Comparison of ENCODE assay signal across 21 cellular contexts in genomic region chr10:71253981-71254818, GRCh38. TPM values are rescaled to one million over a fixed set of nuclear protein-coding genes. Genes with fewer than 3 reads are reported as not detected.
A peak's percentile ranks its signal among the peaks of the same experiment; 100 is the strongest.
DNase-seq lines count a peak whose midpoint lies in the region; ATAC-seq, FAIRE-seq and TF ChIP-seq lines count a peak whose summit lies in the region.
"Had no signal": no experiment of that assay in that cellular context is flagged by ENCODE, and none has a peak within 500 bp of the region (broad histone marks: within the 10 kb centered on the region; RNA-seq: fewer than 3 reads in every experiment).

No MANE protein-coding gene starts in this region.

- no peak overlapping the region for H3K4me3 Mint-ChIP-seq in nephron
- H3K4me3 Mint-ChIP-seq: activated naive CD4-positive, alpha-beta T cell treated with anti-CD3 and anti-CD28 coated beads for 36 hours; activated T-cell treated with anti-CD3 and anti-CD28 coated beads, Interleukin-2, amount 50 U/mL, for 4 hours; immature natural killer cell; naive thymus-derived CD4-positive, alpha-beta T cell; T-helper 2 cell treated with Interferon-gamma antibody and Interleukin-4, amounts not matched to agents 5 μg/mL and 100 μg/mL, for 36 hours had no signal

- H3K27me3 ChIP-seq in H1 (replicated peaks in 1 of 4; ENCODE audit: control insufficient read depth in 3 of 4, extremely low read depth in 1 of 4, insufficient read depth in 3 of 4, low read length in 3 of 4): no peaks in the 10 kb centered on the region

- H3K23ac ChIP-seq in H1 (ENCODE audit: insufficient read length): no peak overlapping the region

- H3K18ac ChIP-seq in H1 (ENCODE audit: extremely low read depth, low read length): no peak overlapping the region

- H3K9ac ChIP-seq in H1 (replicated peaks in 1 of 4; ENCODE audit: extremely low read depth in 1 of 4, low read depth in 3 of 4, low read length in 3 of 4): no peak overlapping the region

- H3K4ac ChIP-seq in H1 (replicated peaks; ENCODE audit: insufficient read length, low read depth, low read length): peak overlapping the region; percentile 65

- FAIRE-seq in H1 (lab: Jason Lieb, UNC): peak; percentile 24
- FAIRE-seq: HTR-8/SVneo, small intestine had no signal

- H2BK12ac ChIP-seq in H1 (ENCODE audit: low read depth, low read length): peak overlapping the region; percentile 39; the same call in 1 of the 2 replicates

- no peaks in the 10 kb centered on the region for H3K36me3 Mint-ChIP-seq in nephron (ENCODE audit: low read depth)
- H3K36me3 Mint-ChIP-seq: immature natural killer cell; naive thymus-derived CD4-positive, alpha-beta T cell had no signal

- H3K56ac ChIP-seq in H1 (replicated peaks; ENCODE audit: insufficient read length, low read depth, low read length): no peak overlapping the region

- no peak overlapping the region; the same call in 1 of the 2 replicates for H2BK5ac ChIP-seq in H1 (ENCODE audit: low read depth, low read length)

- peak overlapping the region in 2 of 4 experiments; percentile 10 to 20; a peak in 3 of 8 replicates for H3K4me3 ChIP-seq in H1 (ENCODE audit: extremely low read depth in 1 of 4, insufficient read depth in 2 of 4, low read depth in 3 of 4, low read length in 4 of 4)
- H3K4me3 ChIP-seq: lower lobe of right lung, suprapubic skin had no signal

- 64% methylated on average over 17 of the region's 17 CpGs; no CpG with 5 or more reads in 1 of the 2 experiments for WGBS in H1 (ENCODE audit: extremely low coverage in 1 of 2, insufficient coverage in 1 of 2, insufficient read length in 1 of 2, insufficient replicate concordance in 2 of 2, low coverage in 1 of 2, low lambda C conversion rate in 2 of 2, missing lambda C conversion rate in 1 of 2), 2 experiments

- TF ChIP-seq RAD21 in H1 (IDR thresholded peaks at IDR 0.05 in 1 of 2, conservative IDR thresholded peaks at IDR 0.05 in 1 of 2; ENCODE audit: low read depth in 2 of 2, low read length in 2 of 2): no peak

- no peak for TF ChIP-seq POLR2A in H1 (IDR thresholded peaks at IDR 0.05; ENCODE audit: control extremely low read depth in 1 of 2, low read depth in 2 of 2, low read length in 2 of 2)

- no peak overlapping the region for H4K5ac ChIP-seq in H1 (ENCODE audit: insufficient read length, low read depth, low read length)

- H4K8ac ChIP-seq in H1 (ENCODE audit: extremely low read depth, insufficient read depth, low read length): 0 out of 2 replicates have a peak overlapping the region, but pooled peaks have one; percentile 4

- H3K9me3 Mint-ChIP-seq in nephron: no peaks in the 10 kb centered on the region
- H3K9me3 Mint-ChIP-seq: activated naive CD4-positive, alpha-beta T cell treated with anti-CD3 and anti-CD28 coated beads for 36 hours; activated T-cell treated with anti-CD3 and anti-CD28 coated beads, Interleukin-2, amount 50 U/mL, for 4 hours; immature natural killer cell; naive thymus-derived CD4-positive, alpha-beta T cell; T-helper 2 cell treated with Interferon-gamma antibody and Interleukin-4, amounts not matched to agents 5 μg/mL and 100 μg/mL, for 36 hours had no signal

- H3K36me3 ChIP-seq in H1 (ENCODE audit: control insufficient read depth in 2 of 4, insufficient read depth in 4 of 4, low read length in 3 of 4): no peaks in the 10 kb centered on the region
- H3K36me3 ChIP-seq: lower lobe of right lung, suprapubic skin had no signal

- DNase-seq in COR-L47 (lab: John Stamatoyannopoulos, UW) (peak; percentile 30), NAMALWA (ENCODE audit: low spot score) (peak; percentile 70), H1 (ENCODE audit: low read depth in 1 of 2, low spot score in 2 of 2) (no peak), AG08396 (ENCODE audit: low spot score) (no peak)
- DNase-seq: activated CD4-positive, CD25-positive, alpha-beta regulatory T cell; activated naive CD4-positive, alpha-beta T cell treated with anti-CD3 and anti-CD28 coated beads for 36 hours; activated T-cell treated with anti-CD3 and anti-CD28 coated beads, Interleukin-2, amount 50 U/mL, for 4 hours; cerebellar nuclear complex; DND-41; effector CD8-positive, alpha-beta T cell; immature natural killer cell; lower lobe of right lung; naive thymus-derived CD4-positive, alpha-beta T cell; small intestine; stimulated activated CD4-positive, alpha-beta T cell treated with anti-CD3 and anti-CD28 coated beads, Interleukin-4, amount 100 ng/mL, for 4 hours had no signal

- H3K27ac ChIP-seq in H1 (ENCODE audit: low read depth, low read length): no peak overlapping the region
- H3K27ac ChIP-seq: lower lobe of right lung, suprapubic skin had no signal

- H3K14ac ChIP-seq in H1 (ENCODE audit: insufficient read length): no peak overlapping the region

- H2AFZ ChIP-seq in H1 (ENCODE audit: low read length): no peak overlapping the region

- peak overlapping the region; percentile 61; the same call in 1 of the 2 replicates for H2BK20ac ChIP-seq in H1 (ENCODE audit: low read length)

- peak overlapping the region; percentile 72; the same call in 1 of the 2 replicates for H2BK15ac ChIP-seq in H1 (ENCODE audit: low read length)

- peaks cover 6% of the 10 kb centered on the region for H3K79me1 ChIP-seq in H1 (ENCODE audit: low read depth, low read length)

- H3K4me2 ChIP-seq in H1 (ENCODE audit: insufficient read depth in 1 of 2, low read depth in 2 of 2, low read length in 2 of 2): 0 out of 4 replicates have a peak overlapping the region, but pooled peaks have one; percentile 29 to 31

- no peak overlapping the region for H2BK120ac ChIP-seq in H1 (replicated peaks; ENCODE audit: low read depth, low read length)

- H3K23me2 ChIP-seq in H1 (ENCODE audit: low read depth, low read length): no peaks in the 10 kb centered on the region

- H3K79me2 ChIP-seq in H1 (ENCODE audit: control insufficient read depth in 1 of 2, insufficient read depth in 2 of 2, low read length in 2 of 2): peaks cover 0 to 3% of the 10 kb centered on the region in 2 experiments; a peak in 1 of 4 replicates

- POLR2A ChIA-PET in H1 (lab: Charles Lee; ENCODE audit: partially characterized antibody): interaction anchor here (0.7 to 2.0 kb wide), 4 partner anchors 11 to 32 kb away, joined by 3 to 7 read pairs (median 4); no protein-coding TSS in a partner anchor

- H3K27me3 Mint-ChIP-seq in nephron (ENCODE audit: low read depth): peaks cover 9% of the 10 kb centered on the region

- H3K9me3 ChIP-seq in H1 (ENCODE audit: insufficient read depth in 2 of 2, low read depth in 1 of 2, low read length in 1 of 2): no peaks in the 10 kb centered on the region
- H3K9me3 ChIP-seq: lower lobe of right lung, suprapubic skin had no signal

- peaks cover 51% of the 10 kb centered on the region for H3K4me1 Mint-ChIP-seq in nephron
- H3K4me1 Mint-ChIP-seq: immature natural killer cell; naive thymus-derived CD4-positive, alpha-beta T cell had no signal

- ATAC-seq in GM21360 (IDR thresholded peaks at IDR 0.05; ENCODE audit: unreplicated experiment) (no peak), HG02759 (IDR thresholded peaks at IDR 0.05; ENCODE audit: unreplicated experiment) (no peak)
- ATAC-seq: activated T-cell treated with anti-CD3 and anti-CD28 coated beads, Interleukin-2, amount 50 U/mL, for 4 hours; lower lobe of right lung; naive thymus-derived CD4-positive, alpha-beta T cell had no signal

- no peak for TF ChIP-seq EP300 in H1 (IDR thresholded peaks at IDR 0.05; ENCODE audit: borderline replicate concordance in 1 of 2, low read depth in 2 of 2, low read length in 2 of 2)

- peak overlapping the region; percentile 75; the same call in 1 of the 2 replicates for H2AK5ac ChIP-seq in H1 (ENCODE audit: low read depth, low read length)

- H4K20me1 ChIP-seq in H1 (replicated peaks in 1 of 2; ENCODE audit: control insufficient read depth in 1 of 2, insufficient read depth in 2 of 2, low read length in 2 of 2): peaks cover 0 to 4% of the 10 kb centered on the region in 2 experiments

- peak overlapping the region in 2 of 3 experiments; percentile 88 to 91 for H3K27ac Mint-ChIP-seq in nephron
- H3K27ac Mint-ChIP-seq: activated naive CD4-positive, alpha-beta T cell treated with anti-CD3 and anti-CD28 coated beads for 36 hours; immature natural killer cell; naive thymus-derived CD4-positive, alpha-beta T cell; T-helper 2 cell treated with Interferon-gamma antibody and Interleukin-4, amounts not matched to agents 5 μg/mL and 100 μg/mL, for 36 hours had no signal

- CTCF ChIA-PET in H1 (lab: Charles Lee; ENCODE audit: partially characterized antibody): interaction anchor here (0.7 to 5.8 kb wide), 9 partner anchors 12 to 323 kb away, joined by 3 to 37 read pairs (median 5); no protein-coding TSS in a partner anchor

- H4K91ac ChIP-seq in H1 (replicated peaks; ENCODE audit: insufficient read length, low read length): peak overlapping the region; percentile 29

- peaks cover 13 to 25% (median 19%) of the 10 kb centered on the region in 4 experiments for H3K4me1 ChIP-seq in H1 (replicated peaks in 1 of 4; ENCODE audit: control insufficient read depth in 3 of 4, insufficient read depth in 4 of 4, low read length in 3 of 4)

- TF ChIP-seq CTCF in H1 (IDR thresholded peaks at IDR 0.05; ENCODE audit: control extremely low read depth in 1 of 3, insufficient read depth in 1 of 3, low read depth in 1 of 3, low read length in 3 of 3): no peak
- TF ChIP-seq CTCF in nephron (IDR thresholded peaks at IDR 0.05; ENCODE audit: unreplicated experiment in 3 of 3): no peak

TF ChIP-seq in H1, 55 proteins besides CTCF, POLR2A, EP300 and RAD21 (continues in another document):
- TF ChIP-seq SIRT6 (IDR thresholded peaks at IDR 0.05; ENCODE audit: low read length) (no peak), JUN (IDR thresholded peaks at IDR 0.05; ENCODE audit: low read depth, low read length) (no peak), HDAC2 (IDR thresholded peaks at IDR 0.05; ENCODE audit: borderline replicate concordance in 1 of 2, low read depth in 2 of 2, low read length in 2 of 2) (no peak), TAF7 (optimal IDR thresholded peaks at IDR 0.05; ENCODE audit: borderline replicate concordance, low read depth, low read length) (no peak), KDM4A (IDR thresholded peaks at IDR 0.05; ENCODE audit: low read depth, low read length, severe bottlenecking) (no peak), ZNF274 (IDR thresholded peaks at IDR 0.05; ENCODE audit: borderline replicate concordance, extremely low read depth, low read length) (no peak)

RNA-seq across cellular contexts. Expression of gene UNC5B, which starts 41.8 kb away (rescaled TPM):
- total RNA-seq in H1 (2021; fragmentation: NEBNext Ultra II Directional; extraction: Animal tissue kit (Norgen Biotek cat#: 25700)): 31.8 and 31.9 TPM in 2 replicates
- 27.9 and 34.1 TPM in 2 replicates for polyA plus RNA-seq in H1 (2011; rRNA removed)
- polyA plus RNA-seq in H1 (2011; cell fraction: cytosol; rRNA removed): 22.8 TPM
- 58.1 TPM for polyA plus RNA-seq in H1 (2011; cell fraction: nucleus; rRNA removed)
- polyA plus RNA-seq in H1 (2012, experiment 1 of 2): 22.2 to 30.2 TPM (median 28.1 TPM) in 4 replicates
- 28.3 TPM for polyA plus RNA-seq in H1 (2012, experiment 2 of 2)
- 22.6 TPM for polyA plus RNA-seq in H1 (2013, experiment 1 of 2)
- 24.0 TPM for polyA plus RNA-seq in H1 (2013, experiment 2 of 2)
- polyA minus RNA-seq in H1 (2011; rRNA and poly(A)+ RNA removed): 22.2 and 22.8 TPM in 2 replicates
- polyA minus RNA-seq in H1 (2011; cell fraction: cytosol; rRNA and poly(A)+ RNA removed): 16.0 TPM
- 19.1 TPM for polyA minus RNA-seq in H1 (2011; cell fraction: nucleus; rRNA and poly(A)+ RNA removed)
- polyA plus RNA-seq: naive thymus-derived CD4-positive, alpha-beta T cell had no signal

Comparison
In these comparisons a context has a peak if more than half of its experiments do, and no peak if none do; other contexts are left out.
1. DNase-seq: peak in COR-L47 (single experiment) and NAMALWA (single experiment); none in H1 (0 of 2) and AG08396 (single experiment).